ENCODE assay signal across 9 cellular contexts in genomic region chr3:58260261-58260731, GRCh38. TPM values are rescaled to one million over a fixed set of nuclear protein-coding genes. Genes with fewer than 3 reads are reported as not detected.
A peak's percentile ranks its signal among the peaks of the same experiment; 100 is the strongest.
DNase-seq lines count a peak whose midpoint lies in the region; FAIRE-seq and TF ChIP-seq lines count a peak whose summit lies in the region.
"Had no signal": no experiment of that assay in that cellular context is flagged by ENCODE, and none has a peak within 500 bp of the region (broad histone marks: within the 10 kb centered on the region; RNA-seq: fewer than 3 reads in every experiment).

No MANE protein-coding gene starts in this region.

- peak overlapping the region; percentile 46 for H3K9ac ChIP-seq in smooth muscle cell (ENCODE audit: low read depth)

- peak; percentile 97 for FAIRE-seq in H54 (lab: Jason Lieb, UNC)
- FAIRE-seq in RCC 7860 (lab: Jason Lieb, UNC), result peak; percentile 91

- no peaks in the 10 kb centered on the region for H3K27me3 ChIP-seq in dorsolateral prefrontal cortex
- no peaks in the 10 kb centered on the region for H3K27me3 ChIP-seq in smooth muscle cell (ENCODE audit: low read depth)
- H3K27me3 ChIP-seq: suprapubic skin had no signal

- no peaks in the 10 kb centered on the region for H3K9me3 ChIP-seq in smooth muscle cell (replicated peaks; ENCODE audit: low read depth)
- H3K9me3 ChIP-seq: suprapubic skin had no signal

- H4K20me1 ChIP-seq in smooth muscle cell (ENCODE audit: low read depth), result no peaks in the 10 kb centered on the region

- H3K27ac ChIP-seq in dorsolateral prefrontal cortex (peak overlapping the region in 58 of 59 donors; percentile 1 to 93 (median 84)), smooth muscle cell (ENCODE audit: low read depth) (peak overlapping the region; percentile 69)
- H3K27ac ChIP-seq: suprapubic skin had no signal

- H3F3A ChIP-seq in smooth muscle cell (ENCODE audit: low read depth), result no peaks in the 10 kb centered on the region

- DNase-seq in H54 (ENCODE audit: insufficient read length, low spot score), result peak; percentile 70
- DNase-seq in RCC 7860 (ENCODE audit: low spot score), result peak; percentile 91
- peak in 3 of 10 donors; percentile 32 to 61 (median 56) for DNase-seq in dorsolateral prefrontal cortex
- no peak for DNase-seq in smooth muscle cell (lab: John Stamatoyannopoulos, UW; ENCODE audit: unreplicated experiment)
- DNase-seq in NCI-H526 treated with DMSO at 0.1 percent for 48 hours (lab: John Stamatoyannopoulos, UW), result no peak
- DNase-seq in NCI-H1048 (lab: John Stamatoyannopoulos, UW), result no peak
- no peak for DNase-seq in KG1 (lab: John Stamatoyannopoulos, UW)
- DNase-seq: NCI-H2227 treated with DMSO at 0.1 percent for 48 hours had no signal

- 59% methylated on average over 6 of the region's 6 CpGs for WGBS in smooth muscle cell (ENCODE audit: low lambda C conversion rate)

- H3K4me2 ChIP-seq in smooth muscle cell, result no peak overlapping the region

- no peaks in the 10 kb centered on the region for H3K36me3 ChIP-seq in smooth muscle cell (ENCODE audit: low read depth)

- H3K79me2 ChIP-seq in smooth muscle cell (ENCODE audit: low read depth), result no peaks in the 10 kb centered on the region

- peaks cover 20% of the 10 kb centered on the region for H3K4me1 ChIP-seq in smooth muscle cell (ENCODE audit: low read depth)
- H3K4me1 ChIP-seq: suprapubic skin had no signal

- TF ChIP-seq POLR2A in H54 (IDR thresholded peaks at IDR 0.05; ENCODE audit: low read depth, low read length), result no peak

- TF ChIP-seq CTCF in dorsolateral prefrontal cortex (IDR thresholded peaks at IDR 0.05 in 54 of 56, conservative IDR thresholded peaks at IDR 0.05 in 2 of 56; ENCODE audit: low read depth in 1 of 56, partially characterized antibody in 56 of 56) (no peak), smooth muscle cell (IDR thresholded peaks at IDR 0.05; ENCODE audit: borderline replicate concordance, insufficient read depth, poor library complexity, severe bottlenecking) (no peak)

- H2AFZ ChIP-seq in smooth muscle cell (ENCODE audit: low read depth), result no peak overlapping the region

- intact Hi-C loops in dorsolateral prefrontal cortex (cut with DNase I), result no loop called here

- H3K4me3 ChIP-seq in dorsolateral prefrontal cortex (peak overlapping the region in 8 of 59 donors; percentile 4 to 44 (median 10)), smooth muscle cell (no peak overlapping the region)
- H3K4me3 ChIP-seq: suprapubic skin had no signal

RNA-seq across cellular contexts. Expression of gene ABHD6, which starts 22.7 kb away (rescaled TPM):
- total RNA-seq in dorsolateral prefrontal cortex (10 to 100 TPM; 32.0 to 78.5 (median 50.8) TPM), smooth muscle cell (5.6 and 7.1 TPM in 2 replicates)
- polyA plus RNA-seq in smooth muscle cell, result 3.9 and 8.8 TPM in 2 replicates

RNA-seq across cellular contexts. Expression of gene RPP14, which starts 45.7 kb away (rescaled TPM):
- total RNA-seq in dorsolateral prefrontal cortex, result 10 to 100 TPM; 10.7 to 30.0 (median 19.1) TPM
- total RNA-seq in smooth muscle cell, result 10.4 and 17.4 TPM in 2 replicates
- polyA plus RNA-seq in smooth muscle cell, result 7.7 and 9.8 TPM in 2 replicates

RNA-seq across cellular contexts. Expression of gene HTD2, which starts 46.0 kb away (rescaled TPM):
- total RNA-seq in dorsolateral prefrontal cortex (10 to 100 TPM in 85 of 120 experiments, 1 to 10 TPM in 35; 5.0 to 23.1 (median 11.3) TPM), smooth muscle cell (16.9 and 19.6 TPM in 2 replicates)
- 19.4 and 19.7 TPM in 2 replicates for polyA plus RNA-seq in smooth muscle cell

RNA-seq across cellular contexts. Expression of gene DNASE1L3, which starts 49.5 kb away (rescaled TPM):
- 1 to 10 TPM in 7 of 120 experiments, under 1 TPM in 5, not detected in 108; 0.23 to 2.8 (median 1.1) TPM for total RNA-seq in dorsolateral prefrontal cortex
- 0.63 TPM in 1 of 2 replicates, not detected in the other for total RNA-seq in smooth muscle cell
- 1.1 and 2.0 TPM in 2 replicates for polyA plus RNA-seq in smooth muscle cell

Comparison
In these comparisons a context has a peak if more than half of its experiments do, and no peak if none do; other contexts are left out.
1. DNase-seq: peak in H54 (single experiment) and RCC 7860 (single experiment); none in smooth muscle cell (single experiment), NCI-H526 treated with DMSO at 0.1 percent for 48 hours (single experiment), NCI-H1048 (single experiment) and KG1 (single experiment).